11 cellular contexts compared by ENCODE assay signal in genomic region chr9:82532504-82532903, GRCh38.
A peak's percentile ranks its signal among the peaks of the same experiment; 100 is the strongest.
DNase-seq lines count a peak whose midpoint lies in the region; ATAC-seq and TF ChIP-seq lines count a peak whose summit lies in the region.
"Had no signal": no experiment of that assay in that cellular context is flagged by ENCODE, and none has a peak within 500 bp of the region (broad histone marks: within the 10 kb centered on the region; RNA-seq: fewer than 3 reads in every experiment).

No MANE protein-coding gene starts in this region.

- CTCF ChIA-PET in activated naive CD4-positive, alpha-beta T cell treated with anti-CD3 and anti-CD28 coated beads, Interleukin-2, amount 10 ng/mL, durations not matched to agents 7 days and 5 days (lab: Charles Lee): interaction anchor here (0.6 kb wide), 1 partner anchor 820 kb away, joined by 4 read pairs; no protein-coding TSS in a partner anchor

- peak; percentile 80 for ATAC-seq in SK-N-SH treated with all-trans-retinoic acid at 6 μM for 48 hours
- ATAC-seq: natural killer cell treated with Interleukin-12 subunit alpha and Interleukin-12 subunit beta and Interleukin-15 and Interleukin-18, amount 100 ng/mL, for 72 hours; T-cell had no signal

- no peak overlapping the region for H3K4me3 ChIP-seq in BE2C (ENCODE audit: low read depth, low read length)
- H3K4me3 ChIP-seq in vagina: no peak overlapping the region

- H3K4me3 Mint-ChIP-seq in activated naive CD4-positive, alpha-beta T cell treated with anti-CD3 and anti-CD28 coated beads, Interleukin-2, amount 10 ng/mL, durations not matched to agents 7 days and 5 days: no peak overlapping the region
- H3K4me3 Mint-ChIP-seq: natural killer cell treated with Interleukin-12 subunit alpha and Interleukin-12 subunit beta and Interleukin-15 and Interleukin-18, amount 100 ng/mL, for 72 hours; T-cell had no signal

- no peaks in the 10 kb centered on the region for H3K27me3 Mint-ChIP-seq in activated naive CD4-positive, alpha-beta T cell treated with anti-CD3 and anti-CD28 coated beads, Interleukin-2, amount 10 ng/mL, durations not matched to agents 7 days and 5 days
- H3K27me3 Mint-ChIP-seq: natural killer cell treated with Interleukin-12 subunit alpha and Interleukin-12 subunit beta and Interleukin-15 and Interleukin-18, amount 100 ng/mL, for 72 hours; T-cell had no signal

- intact Hi-C loops in vagina (cut with DNase I): no loop called here

- no peak for TF ChIP-seq POLR2A in vagina (IDR thresholded peaks at IDR 0.05)

- no peak overlapping the region for H3K27ac ChIP-seq in vagina

- H3K4me1 ChIP-seq in BE2C: peaks cover 8% of the 10 kb centered on the region
- peaks cover 7% of the 10 kb centered on the region for H3K4me1 ChIP-seq in vagina

- no peak overlapping the region for H3K27ac Mint-ChIP-seq in activated naive CD4-positive, alpha-beta T cell treated with anti-CD3 and anti-CD28 coated beads, Interleukin-2, amount 10 ng/mL, durations not matched to agents 7 days and 5 days
- H3K27ac Mint-ChIP-seq: natural killer cell treated with Interleukin-12 subunit alpha and Interleukin-12 subunit beta and Interleukin-15 and Interleukin-18, amount 100 ng/mL, for 72 hours; T-cell had no signal

- peaks cover 2% of the 10 kb centered on the region for H3K9me3 Mint-ChIP-seq in activated naive CD4-positive, alpha-beta T cell treated with anti-CD3 and anti-CD28 coated beads, Interleukin-2, amount 10 ng/mL, durations not matched to agents 7 days and 5 days

- DNase-seq in BE2C (no peak), HuH-7 (ENCODE audit: low spot score) (peak; percentile 1), left kidney (ENCODE audit: low read depth, low spot score) (peak; percentile 46), AG08395 (ENCODE audit: low spot score) (no peak), vagina (ENCODE audit: extremely low spot score in 2 of 2) (no peak), SHP77 treated with DMSO at 0.1 percent for 48 hours (lab: John Stamatoyannopoulos, UW) (no peak)
- DNase-seq in activated naive CD4-positive, alpha-beta T cell treated with anti-CD3 and anti-CD28 coated beads, Interleukin-2, amount 10 ng/mL, durations not matched to agents 7 days and 5 days: no peak
- DNase-seq: GF-D8, T-cell had no signal

- no peaks in the 10 kb centered on the region for H3K27me3 ChIP-seq in BE2C
- no peaks in the 10 kb centered on the region for H3K27me3 ChIP-seq in vagina

- TF ChIP-seq CTCF in BE2C (IDR thresholded peaks at IDR 0.05; ENCODE audit: low read depth, low read length) (peak; percentile 49; the same call in 1 of the 2 replicates), vagina (IDR thresholded peaks at IDR 0.05) (no peak)

- H3K9me3 ChIP-seq in BE2C: no peaks in the 10 kb centered on the region; the same call in 1 of the 2 replicates
- no peaks in the 10 kb centered on the region for H3K9me3 ChIP-seq in vagina

- no peaks in the 10 kb centered on the region for H3K4me1 Mint-ChIP-seq in activated naive CD4-positive, alpha-beta T cell treated with anti-CD3 and anti-CD28 coated beads, Interleukin-2, amount 10 ng/mL, durations not matched to agents 7 days and 5 days
- H3K4me1 Mint-ChIP-seq: T-cell had no signal

- H3K36me3 Mint-ChIP-seq in activated naive CD4-positive, alpha-beta T cell treated with anti-CD3 and anti-CD28 coated beads, Interleukin-2, amount 10 ng/mL, durations not matched to agents 7 days and 5 days: no peaks in the 10 kb centered on the region
- H3K36me3 Mint-ChIP-seq: T-cell had no signal

- H3K36me3 ChIP-seq in BE2C (no peaks in the 10 kb centered on the region), vagina (no peaks in the 10 kb centered on the region)

TF ChIP-seq in SK-N-SH treated with all-trans-retinoic acid at 6 μM for 48 hours, 23 proteins besides CTCF, POLR2A, EP300 and RAD21:
- TF ChIP-seq ZC3H10 (CRISPR knock-in tag; IDR thresholded peaks at IDR 0.05): no peak
- no peak for TF ChIP-seq GLIS3 (CRISPR knock-in tag; IDR thresholded peaks at IDR 0.05)
- no peak for TF ChIP-seq PPARA (CRISPR knock-in tag; IDR thresholded peaks at IDR 0.05; ENCODE audit: borderline replicate concordance)
- TF ChIP-seq ARNTL (CRISPR knock-in tag; IDR thresholded peaks at IDR 0.05; ENCODE audit: borderline replicate concordance, low read depth): no peak
- no peak for TF ChIP-seq POU6F1 (CRISPR knock-in tag; IDR thresholded peaks at IDR 0.05; ENCODE audit: borderline replicate concordance, low read depth)
- TF ChIP-seq RARB (CRISPR knock-in tag; IDR thresholded peaks at IDR 0.05): no peak
- no peak for TF ChIP-seq ZFP30 (CRISPR knock-in tag; IDR thresholded peaks at IDR 0.05)
- no peak for TF ChIP-seq TOX (CRISPR knock-in tag; IDR thresholded peaks at IDR 0.05; ENCODE audit: borderline replicate concordance)

Comparison
In these comparisons a context has a peak if more than half of its experiments do, and no peak if none do; other contexts are left out.
1. DNase-seq: peak in HuH-7 (single experiment) and left kidney (single experiment); none in BE2C (single experiment), AG08395 (single experiment), vagina (0 of 2), SHP77 treated with DMSO at 0.1 percent for 48 hours (single experiment) and activated naive CD4-positive, alpha-beta T cell treated with anti-CD3 and anti-CD28 coated beads, Interleukin-2, amount 10 ng/mL, durations not matched to agents 7 days and 5 days (single experiment).